In genomic region chr12:94644622-94645021, GRCh38 we compare ENCODE assay signal across 8 cellular contexts.
DNase-seq lines count a peak whose midpoint lies in the region; ATAC-seq lines count a peak whose summit lies in the region.

No MANE protein-coding gene starts in this region.

- H3K9me3 ChIP-seq in adipocyte (ENCODE audit: control insufficient read depth, low read length) = no peaks in the 10 kb centered on the region
- H3K9me3 ChIP-seq in mucosa of rectum (ENCODE audit: control insufficient read depth in 2 of 2, low read length in 2 of 2) = no peaks in the 10 kb centered on the region

- H3K9ac ChIP-seq in adipocyte (ENCODE audit: low read length) = no peak overlapping the region
- no peak overlapping the region for H3K9ac ChIP-seq in mucosa of rectum (ENCODE audit: low read depth in 1 of 2, low read length in 2 of 2)

- H3K4me1 ChIP-seq in adipocyte (ENCODE audit: control insufficient read depth, insufficient read depth, low read length) = peaks cover 20% of the 10 kb centered on the region
- H3K4me1 ChIP-seq in mucosa of rectum (ENCODE audit: control insufficient read depth in 2 of 2, insufficient read depth in 2 of 2, low read length in 2 of 2) = no peaks in the 10 kb centered on the region

- DNase-seq in adipocyte (ENCODE audit: low read depth) (peak; percentile 14), RPMI8226 (no peak)
- no peak for DNase-seq in stimulated activated CD4-positive, alpha-beta T cell treated with anti-CD3 and anti-CD28 coated beads, Interleukin-4, amount 100 ng/mL, for 1 hour

- peak; percentile 38 for ATAC-seq in GM18867 (IDR thresholded peaks at IDR 0.05; ENCODE audit: unreplicated experiment)
- peak; percentile 43 for ATAC-seq in HG03139 (IDR thresholded peaks at IDR 0.05; ENCODE audit: unreplicated experiment)
- ATAC-seq in HG03159 (IDR thresholded peaks at IDR 0.05; ENCODE audit: unreplicated experiment) = no peak
- no peak for ATAC-seq in HG03045 (IDR thresholded peaks at IDR 0.05; ENCODE audit: unreplicated experiment)

- H3K27ac ChIP-seq in mucosa of rectum (ENCODE audit: low read depth in 2 of 2, low read length in 2 of 2) = peak overlapping the region; percentile 35 to 53

- H3K4me3 ChIP-seq in adipocyte (ENCODE audit: low read length) (no peak overlapping the region), mucosa of rectum (ENCODE audit: low read length in 2 of 2) (peak overlapping the region; percentile 1 to 5)

- H3K27me3 ChIP-seq in adipocyte (replicated peaks; ENCODE audit: control insufficient read depth, insufficient read depth, low read length) (no peaks in the 10 kb centered on the region), mucosa of rectum (ENCODE audit: control insufficient read depth in 2 of 2, insufficient read depth in 2 of 2, low read length in 2 of 2) (no peaks in the 10 kb centered on the region)

- H3K36me3 ChIP-seq in adipocyte (ENCODE audit: control insufficient read depth, insufficient read depth, low read length, severe bottlenecking) = no peaks in the 10 kb centered on the region
- H3K36me3 ChIP-seq in mucosa of rectum (ENCODE audit: control insufficient read depth in 2 of 2, insufficient read depth in 2 of 2, low read length in 2 of 2) = no peaks in the 10 kb centered on the region

Comparison
In these comparisons a context has a peak if more than half of its experiments do, and no peak if none do; other contexts are left out.
1. ATAC-seq: peak in GM18867 (single experiment) and HG03139 (single experiment); none in HG03159 (single experiment) and HG03045 (single experiment).